In genomic region chr17:82230627-82231311, GRCh38 we compare ENCODE assay signal across 1 cellular context.
A peak's percentile ranks its signal among the peaks of the same experiment; 100 is the strongest.
TF ChIP-seq lines count a peak whose summit lies in the region.

No MANE protein-coding gene starts in this region.

TF ChIP-seq in HepG2, 621 proteins besides CTCF, POLR2A, EP300 and RAD21 (continued from another document and continues in another):
- peak; percentile 80 for TF ChIP-seq SPEN (CRISPR knock-in tag; IDR thresholded peaks at IDR 0.05; ENCODE audit: low read depth)
- no peak for TF ChIP-seq ATRX (CRISPR knock-in tag; IDR thresholded peaks at IDR 0.05; ENCODE audit: borderline replicate concordance)
- 0 out of 2 replicates have a peak, but pooled peaks have one; percentile 88 for TF ChIP-seq ZNF75D (CRISPR knock-in tag; IDR thresholded peaks at IDR 0.05; ENCODE audit: borderline replicate concordance)
- TF ChIP-seq ZNF253 (CRISPR knock-in tag; IDR thresholded peaks at IDR 0.05; ENCODE audit: borderline replicate concordance) = peak; percentile 90
- TF ChIP-seq SIX1 (CRISPR knock-in tag; IDR thresholded peaks at IDR 0.05; ENCODE audit: borderline replicate concordance) = no peak
- TF ChIP-seq, protein P1, sequence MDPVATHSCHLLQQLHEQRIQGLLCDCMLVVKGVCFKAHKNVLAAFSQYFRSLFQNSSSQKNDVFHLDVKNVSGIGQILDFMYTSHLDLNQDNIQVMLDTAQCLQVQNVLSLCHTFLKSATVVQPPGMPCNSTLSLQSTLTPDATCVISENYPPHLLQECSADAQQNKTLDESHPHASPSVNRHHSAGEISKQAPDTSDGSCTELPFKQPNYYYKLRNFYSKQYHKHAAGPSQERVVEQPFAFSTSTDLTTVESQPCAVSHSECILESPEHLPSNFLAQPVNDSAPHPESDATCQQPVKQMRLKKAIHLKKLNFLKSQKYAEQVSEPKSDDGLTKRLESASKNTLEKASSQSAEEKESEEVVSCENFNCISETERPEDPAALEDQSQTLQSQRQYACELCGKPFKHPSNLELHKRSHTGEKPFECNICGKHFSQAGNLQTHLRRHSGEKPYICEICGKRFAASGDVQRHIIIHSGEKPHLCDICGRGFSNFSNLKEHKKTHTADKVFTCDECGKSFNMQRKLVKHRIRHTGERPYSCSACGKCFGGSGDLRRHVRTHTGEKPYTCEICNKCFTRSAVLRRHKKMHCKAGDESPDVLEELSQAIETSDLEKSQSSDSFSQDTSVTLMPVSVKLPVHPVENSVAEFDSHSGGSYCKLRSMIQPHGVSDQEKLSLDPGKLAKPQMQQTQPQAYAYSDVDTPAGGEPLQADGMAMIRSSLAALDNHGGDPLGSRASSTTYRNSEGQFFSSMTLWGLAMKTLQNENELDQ (CRISPR knock-in tag; IDR thresholded peaks at IDR 0.05; ENCODE audit: borderline replicate concordance) = no peak
- TF ChIP-seq, protein P2, sequence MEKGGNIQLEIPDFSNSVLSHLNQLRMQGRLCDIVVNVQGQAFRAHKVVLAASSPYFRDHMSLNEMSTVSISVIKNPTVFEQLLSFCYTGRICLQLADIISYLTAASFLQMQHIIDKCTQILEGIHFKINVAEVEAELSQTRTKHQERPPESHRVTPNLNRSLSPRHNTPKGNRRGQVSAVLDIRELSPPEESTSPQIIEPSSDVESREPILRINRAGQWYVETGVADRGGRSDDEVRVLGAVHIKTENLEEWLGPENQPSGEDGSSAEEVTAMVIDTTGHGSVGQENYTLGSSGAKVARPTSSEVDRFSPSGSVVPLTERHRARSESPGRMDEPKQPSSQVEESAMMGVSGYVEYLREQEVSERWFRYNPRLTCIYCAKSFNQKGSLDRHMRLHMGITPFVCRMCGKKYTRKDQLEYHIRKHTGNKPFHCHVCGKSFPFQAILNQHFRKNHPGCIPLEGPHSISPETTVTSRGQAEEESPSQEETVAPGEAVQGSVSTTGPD (CRISPR knock-in tag; IDR thresholded peaks at IDR 0.05) = peak; percentile 76; the same call in 1 of the 2 replicates
- TF ChIP-seq ZNF790 (CRISPR knock-in tag; IDR thresholded peaks at IDR 0.05; ENCODE audit: borderline replicate concordance) = peak; percentile 97
- peak; percentile 85; the same call in 1 of the 2 replicates for TF ChIP-seq HINFP (CRISPR knock-in tag; IDR thresholded peaks at IDR 0.05; ENCODE audit: low read depth)
- peak; percentile 65 for TF ChIP-seq BCL6 (CRISPR knock-in tag; IDR thresholded peaks at IDR 0.05)
- no peak for TF ChIP-seq ZNF468 (CRISPR knock-in tag; IDR thresholded peaks at IDR 0.05)
- TF ChIP-seq DRAP1 (CRISPR knock-in tag; IDR thresholded peaks at IDR 0.05) = peak; percentile 52; the same call in 1 of the 2 replicates
- peak; percentile 31; the same call in 1 of the 2 replicates for TF ChIP-seq SMAD3 (CRISPR knock-in tag; IDR thresholded peaks at IDR 0.05)
- TF ChIP-seq TEAD3 (CRISPR knock-in tag; optimal IDR thresholded peaks at IDR 0.05; ENCODE audit: borderline replicate concordance) = peak; percentile 51
- TF ChIP-seq, protein P3, sequence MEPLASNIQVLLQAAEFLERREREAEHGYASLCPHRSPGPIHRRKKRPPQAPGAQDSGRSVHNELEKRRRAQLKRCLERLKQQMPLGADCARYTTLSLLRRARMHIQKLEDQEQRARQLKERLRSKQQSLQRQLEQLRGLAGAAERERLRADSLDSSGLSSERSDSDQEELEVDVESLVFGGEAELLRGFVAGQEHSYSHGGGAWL (CRISPR knock-in tag; IDR thresholded peaks at IDR 0.05) = peak; percentile 98
- TF ChIP-seq TBP (CRISPR knock-in tag; IDR thresholded peaks at IDR 0.05) = 0 out of 2 replicates have a peak, but pooled peaks have one; percentile 74
- TF ChIP-seq ZNF430 (CRISPR knock-in tag; IDR thresholded peaks at IDR 0.05) = 0 out of 2 replicates have a peak, but pooled peaks have one; percentile 78
- TF ChIP-seq BCLAF1 (IDR thresholded peaks at IDR 0.05) = no peak
- TF ChIP-seq HOMEZ (CRISPR knock-in tag; IDR thresholded peaks at IDR 0.05; ENCODE audit: low read depth) = no peak
- TF ChIP-seq STAG1 (CRISPR knock-in tag; IDR thresholded peaks at IDR 0.05) = no peak; the same call in 1 of the 2 replicates
- TF ChIP-seq ZFP1 (CRISPR knock-in tag; IDR thresholded peaks at IDR 0.05) = peak; percentile 68
- peak; percentile 91 for TF ChIP-seq ZNF883 (CRISPR knock-in tag; IDR thresholded peaks at IDR 0.05; ENCODE audit: not compliant biosample characterization)
- no peak for TF ChIP-seq HHEX (CRISPR knock-in tag; IDR thresholded peaks at IDR 0.05)
- peak in 1 of 2 experiments; percentile 53; a peak in 2 of 4 replicates for TF ChIP-seq MAFK (conservative IDR thresholded peaks at IDR 0.05 in 1 of 2, IDR thresholded peaks at IDR 0.05 in 1 of 2; ENCODE audit: low read length in 2 of 2)
- peak; percentile 71; the same call in 1 of the 2 replicates for TF ChIP-seq ZBTB42 (CRISPR knock-in tag; IDR thresholded peaks at IDR 0.05)
- TF ChIP-seq ZNF569 (CRISPR knock-in tag; IDR thresholded peaks at IDR 0.05; ENCODE audit: borderline replicate concordance) = peak; percentile 98
- peak; percentile 94; the same call in 1 of the 2 replicates for TF ChIP-seq RXRA (CRISPR knock-in tag; IDR thresholded peaks at IDR 0.05)
- peak; percentile 99 for TF ChIP-seq ZNF670 (CRISPR knock-in tag; IDR thresholded peaks at IDR 0.05; ENCODE audit: borderline replicate concordance)
- TF ChIP-seq, protein P4, sequence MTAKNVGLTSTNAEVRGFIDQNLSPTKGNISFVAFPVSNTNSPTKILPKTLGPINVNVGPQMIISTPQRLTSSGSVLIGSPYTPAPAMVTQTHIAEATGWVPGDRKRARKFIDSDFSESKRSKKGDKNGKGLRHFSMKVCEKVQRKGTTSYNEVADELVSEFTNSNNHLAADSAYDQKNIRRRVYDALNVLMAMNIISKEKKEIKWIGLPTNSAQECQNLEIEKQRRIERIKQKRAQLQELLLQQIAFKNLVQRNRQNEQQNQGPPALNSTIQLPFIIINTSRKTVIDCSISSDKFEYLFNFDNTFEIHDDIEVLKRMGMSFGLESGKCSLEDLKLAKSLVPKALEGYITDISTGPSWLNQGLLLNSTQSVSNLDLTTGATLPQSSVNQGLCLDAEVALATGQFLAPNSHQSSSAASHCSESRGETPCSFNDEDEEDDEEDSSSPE (CRISPR knock-in tag; IDR thresholded peaks at IDR 0.05) = peak; percentile 95
- TF ChIP-seq ZNF121 (CRISPR knock-in tag; IDR thresholded peaks at IDR 0.05) = peak; percentile 72; the same call in 1 of the 2 replicates
- no peak for TF ChIP-seq SSRP1 (CRISPR knock-in tag; IDR thresholded peaks at IDR 0.05)
- TF ChIP-seq, protein P5, sequence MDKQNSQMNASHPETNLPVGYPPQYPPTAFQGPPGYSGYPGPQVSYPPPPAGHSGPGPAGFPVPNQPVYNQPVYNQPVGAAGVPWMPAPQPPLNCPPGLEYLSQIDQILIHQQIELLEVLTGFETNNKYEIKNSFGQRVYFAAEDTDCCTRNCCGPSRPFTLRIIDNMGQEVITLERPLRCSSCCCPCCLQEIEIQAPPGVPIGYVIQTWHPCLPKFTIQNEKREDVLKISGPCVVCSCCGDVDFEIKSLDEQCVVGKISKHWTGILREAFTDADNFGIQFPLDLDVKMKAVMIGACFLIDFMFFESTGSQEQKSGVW (CRISPR knock-in tag; IDR thresholded peaks at IDR 0.05; ENCODE audit: borderline replicate concordance) = no peak
- peak; percentile 85 for TF ChIP-seq ZMYM2 (CRISPR knock-in tag; IDR thresholded peaks at IDR 0.05)
- no peak for TF ChIP-seq ATAD3A (CRISPR knock-in tag; IDR thresholded peaks at IDR 0.05)
- TF ChIP-seq ONECUT2 (CRISPR knock-in tag; IDR thresholded peaks at IDR 0.05) = no peak
- peak; percentile 96 for TF ChIP-seq ZBTB43 (CRISPR knock-in tag; conservative IDR thresholded peaks at IDR 0.05)
- TF ChIP-seq PAWR (CRISPR knock-in tag; IDR thresholded peaks at IDR 0.05; ENCODE audit: borderline replicate concordance) = peak; percentile 98
- TF ChIP-seq CCDC6 (CRISPR knock-in tag; IDR thresholded peaks at IDR 0.05) = peak; percentile 99
- peak; percentile 100 for TF ChIP-seq AKAP8 (CRISPR knock-in tag; IDR thresholded peaks at IDR 0.05)
- TF ChIP-seq ATF7-NPFF (CRISPR knock-in tag; IDR thresholded peaks at IDR 0.05; ENCODE audit: low read depth) = peak; percentile 97
- peak; percentile 93 for TF ChIP-seq HNRNPLL (IDR thresholded peaks at IDR 0.05; ENCODE audit: low read depth, low read length, poor library complexity, severe bottlenecking)
- peak; percentile 96 for TF ChIP-seq SATB2 (CRISPR knock-in tag; IDR thresholded peaks at IDR 0.05)
- peak; percentile 90 for TF ChIP-seq ZNF296 (CRISPR knock-in tag; conservative IDR thresholded peaks at IDR 0.05)
- TF ChIP-seq MTA3 (CRISPR knock-in tag; IDR thresholded peaks at IDR 0.05) = no peak
- peak; percentile 70; the same call in 1 of the 2 replicates for TF ChIP-seq ZNF672 (CRISPR knock-in tag; IDR thresholded peaks at IDR 0.05)
- peak; percentile 76; the same call in 1 of the 2 replicates for TF ChIP-seq ZNF615 (CRISPR knock-in tag; IDR thresholded peaks at IDR 0.05; ENCODE audit: borderline replicate concordance)
- peak; percentile 99 for TF ChIP-seq ZSCAN12 (CRISPR knock-in tag; IDR thresholded peaks at IDR 0.05)
- peak; percentile 89 for TF ChIP-seq ZSCAN25 (CRISPR knock-in tag; IDR thresholded peaks at IDR 0.05)
- peak; percentile 75; the same call in 1 of the 2 replicates for TF ChIP-seq CAMTA2 (CRISPR knock-in tag; IDR thresholded peaks at IDR 0.05; ENCODE audit: borderline replicate concordance)
- 0 out of 2 replicates have a peak, but pooled peaks have one; percentile 57 for TF ChIP-seq GPN1 (CRISPR knock-in tag; IDR thresholded peaks at IDR 0.05; ENCODE audit: borderline replicate concordance)
- TF ChIP-seq ZNF878 (CRISPR knock-in tag; IDR thresholded peaks at IDR 0.05) = peak; percentile 98
- no peak for TF ChIP-seq MATR3 (CRISPR knock-in tag; IDR thresholded peaks at IDR 0.05)
- TF ChIP-seq IKZF4 (CRISPR knock-in tag; IDR thresholded peaks at IDR 0.05; ENCODE audit: borderline replicate concordance, low read depth, not compliant biosample characterization) = peak; percentile 51
- TF ChIP-seq TIGD3 (CRISPR knock-in tag; IDR thresholded peaks at IDR 0.05; ENCODE audit: borderline replicate concordance) = no peak; the same call in 1 of the 2 replicates
- TF ChIP-seq ZBTB8A (CRISPR knock-in tag; IDR thresholded peaks at IDR 0.05; ENCODE audit: borderline replicate concordance, low read depth) = peak; percentile 88
- TF ChIP-seq ZNF17 (CRISPR knock-in tag; IDR thresholded peaks at IDR 0.05) = peak; percentile 94
